ENCODE assay signal across 8 cellular contexts in genomic region chr17:40480501-40481003, GRCh38. TPM values are rescaled to one million over a fixed set of nuclear protein-coding genes. Genes with fewer than 3 reads are reported as not detected.
DNase-seq lines count a peak whose midpoint lies in the region; ATAC-seq and TF ChIP-seq lines count a peak whose summit lies in the region.

No MANE protein-coding gene starts in this region.

- TF ChIP-seq CTCF in fibroblast of villous mesenchyme (IDR thresholded peaks at IDR 0.05; ENCODE audit: insufficient read depth, low read depth, low read length) = no peak

- DNase-seq in NCI-H1417 (lab: John Stamatoyannopoulos, UW) (peak in 2 of 3 experiments; percentile 16 to 47), NCI-H1417 treated with DMSO at 0.1 percent for 48 hours (lab: John Stamatoyannopoulos, UW) (no peak), fibroblast of villous mesenchyme (ENCODE audit: low read depth) (peak; percentile 55), D341Med (ENCODE audit: low spot score) (no peak)
- DNase-seq in activated CD8-positive, alpha-beta memory T cell treated with anti-CD3 and anti-CD28 coated beads for 24 hours = peak; percentile 91
- DNase-seq in stimulated activated CD8-positive, alpha-beta memory T cell treated with anti-CD3 and anti-CD28 coated beads, Interleukin-2, amount 100 ng/mL, for 1 hour (ENCODE audit: low read depth in 2 of 2) = peak; percentile 42

- ATAC-seq in GM19455 (IDR thresholded peaks at IDR 0.05; ENCODE audit: unreplicated experiment) (no peak), GM21381 (IDR thresholded peaks at IDR 0.05; ENCODE audit: unreplicated experiment) (no peak)

- H3K4me3 ChIP-seq in fibroblast of villous mesenchyme (ENCODE audit: low read depth, low read length) = no peak overlapping the region

RNA-seq across cellular contexts. Expression of gene TNS4, which starts 20.9 kb away (rescaled TPM):
- total RNA-seq in fibroblast of villous mesenchyme = not detected in 2 replicates

RNA-seq across cellular contexts. Expression of gene IGFBP4, which starts 37.3 kb away (rescaled TPM):
- total RNA-seq in fibroblast of villous mesenchyme = 188 and 225 TPM in 2 replicates

Comparison
In these comparisons a context has a peak if more than half of its experiments do, and no peak if none do; other contexts are left out.
1. DNase-seq: peak in NCI-H1417 (2 of 3), activated CD8-positive, alpha-beta memory T cell treated with anti-CD3 and anti-CD28 coated beads for 24 hours (single experiment), fibroblast of villous mesenchyme (single experiment) and stimulated activated CD8-positive, alpha-beta memory T cell treated with anti-CD3 and anti-CD28 coated beads, Interleukin-2, amount 100 ng/mL, for 1 hour (2 of 2); none in NCI-H1417 treated with DMSO at 0.1 percent for 48 hours (single experiment) and D341Med (single experiment).